8 cellular contexts compared by ENCODE assay signal in the genomic region with DNA sequence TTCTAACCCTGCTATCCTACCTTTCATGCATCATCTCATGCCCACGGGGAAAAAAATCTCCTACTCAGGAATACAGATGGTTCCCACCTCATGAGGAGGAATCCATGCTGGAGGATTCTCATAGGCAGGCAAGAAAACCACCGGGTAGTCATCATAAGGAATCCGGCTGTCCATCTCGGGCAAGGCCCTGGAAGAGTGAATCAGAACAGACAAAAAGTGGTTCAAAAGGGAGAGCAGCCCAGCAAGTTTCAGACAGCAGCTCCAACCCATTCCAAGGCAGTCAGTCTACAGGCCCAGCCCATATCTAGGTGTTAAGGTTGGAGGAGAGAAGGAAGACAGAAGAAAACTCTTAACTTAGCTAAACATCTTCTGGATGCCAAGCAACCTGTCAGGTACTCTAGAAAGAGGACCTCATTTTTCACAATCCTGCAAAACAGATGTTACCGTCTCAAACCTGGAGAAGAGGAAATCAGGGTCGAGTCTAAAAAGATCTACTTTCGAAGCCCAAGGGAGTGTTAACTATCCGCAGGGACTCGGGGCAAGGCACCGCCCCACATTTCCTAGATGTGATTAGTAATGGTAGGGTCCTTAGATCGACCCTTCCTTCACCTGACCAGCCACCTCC. TPM values are rescaled to one million over a fixed set of nuclear protein-coding genes. Genes with fewer than 3 reads are reported as not detected.
A peak's percentile ranks its signal among the peaks of the same experiment; 100 is the strongest.
DNase-seq lines count a peak whose midpoint lies in the region; ATAC-seq and TF ChIP-seq lines count a peak whose summit lies in the region.

No MANE protein-coding gene starts in this region.

- no peaks in the 10 kb centered on the region for H3K9me3 Mint-ChIP-seq in natural killer cell treated with Interleukin-12 subunit alpha and Interleukin-12 subunit beta and Interleukin-15 and Interleukin-18, amount 100 ng/mL, for 72 hours

- H3K4me1 Mint-ChIP-seq in natural killer cell treated with Interleukin-12 subunit alpha and Interleukin-12 subunit beta and Interleukin-15 and Interleukin-18, amount 100 ng/mL, for 72 hours (ENCODE audit: low read depth in 2 of 2): peaks cover 5 to 6% of the 10 kb centered on the region in 2 donors

- H3K27ac ChIP-seq in coronary artery: peak overlapping the region in 1 of 2 donors; percentile 84

- peaks cover 0 to 2% of the 10 kb centered on the region in 2 donors for H3K27me3 Mint-ChIP-seq in natural killer cell treated with Interleukin-12 subunit alpha and Interleukin-12 subunit beta and Interleukin-15 and Interleukin-18, amount 100 ng/mL, for 72 hours

- H3K27ac Mint-ChIP-seq in natural killer cell treated with Interleukin-12 subunit alpha and Interleukin-12 subunit beta and Interleukin-15 and Interleukin-18, amount 100 ng/mL, for 72 hours: peak overlapping the region; percentile 60 to 81

- H3K4me3 ChIP-seq in Jurkat, Clone E6-1 (ENCODE audit: low read length): peak overlapping the region; percentile 77
- H3K4me3 ChIP-seq in coronary artery: peak overlapping the region; percentile 71

- H3K36me3 Mint-ChIP-seq in natural killer cell treated with Interleukin-12 subunit alpha and Interleukin-12 subunit beta and Interleukin-15 and Interleukin-18, amount 100 ng/mL, for 72 hours: peaks cover 6% of the 10 kb centered on the region

- H3K4me3 Mint-ChIP-seq in natural killer cell treated with Interleukin-12 subunit alpha and Interleukin-12 subunit beta and Interleukin-15 and Interleukin-18, amount 100 ng/mL, for 72 hours: peak overlapping the region; percentile 84

- no peak for ATAC-seq in natural killer cell treated with Interleukin-12 subunit alpha and Interleukin-12 subunit beta and Interleukin-15 and Interleukin-18, amount 100 ng/mL, for 72 hours
- no peak for ATAC-seq in HG03108 (IDR thresholded peaks at IDR 0.05; ENCODE audit: unreplicated experiment)
- ATAC-seq in HG02970 (IDR thresholded peaks at IDR 0.05; ENCODE audit: low FRiP score, unreplicated experiment): no peak
- ATAC-seq in HG03139 (IDR thresholded peaks at IDR 0.05; ENCODE audit: unreplicated experiment): no peak

- TF ChIP-seq CTCF in coronary artery (IDR thresholded peaks at IDR 0.05): no peak

- peak; percentile 1 for DNase-seq in Daoy (ENCODE audit: low read depth)
- no peak for DNase-seq in Jurkat, Clone E6-1 (ENCODE audit: low read depth, low spot score)
- no peak for DNase-seq in coronary artery (ENCODE audit: low spot score)
- no peak for DNase-seq in natural killer cell treated with Interleukin-12 subunit alpha and Interleukin-12 subunit beta and Interleukin-15 and Interleukin-18, amount 100 ng/mL, for 72 hours (ENCODE audit: low spot score)
- no peak for DNase-seq in Kasumi-1 (lab: John Stamatoyannopoulos, UW)

RNA-seq across cellular contexts. Expression of a gene that starts 0.4 kb away (rescaled TPM):
- total RNA-seq in Daoy (2014; rRNA removed; shearing (Covaris generic)): 45.1 and 50.5 TPM in 2 replicates
- 85.0 TPM for polyA plus RNA-seq in Jurkat, Clone E6-1 (2012; ENCODE audit: insufficient read depth, insufficient read length)
- total RNA-seq in natural killer cell treated with Interleukin-12 subunit alpha and Interleukin-12 subunit beta and Interleukin-15 and Interleukin-18, amount 100 ng/mL, for 72 hours: 10 to 100 TPM; 27.9 to 28.3 TPM

RNA-seq across cellular contexts. Expression of a gene that starts 0.6 kb away (rescaled TPM):
- 53.5 and 59.6 TPM in 2 replicates for total RNA-seq in Daoy (2014; rRNA removed; shearing (Covaris generic))
- 32.3 TPM for polyA plus RNA-seq in Jurkat, Clone E6-1 (2012; ENCODE audit: insufficient read depth, insufficient read length)
- 10 to 100 TPM; 17.2 to 29.8 TPM for total RNA-seq in natural killer cell treated with Interleukin-12 subunit alpha and Interleukin-12 subunit beta and Interleukin-15 and Interleukin-18, amount 100 ng/mL, for 72 hours

RNA-seq across cellular contexts. Expression of a gene that starts 7.3 kb away (rescaled TPM):
- not detected in 2 replicates for total RNA-seq in Daoy (2014; rRNA removed; shearing (Covaris generic))
- not detected for polyA plus RNA-seq in Jurkat, Clone E6-1 (2012; ENCODE audit: insufficient read depth, insufficient read length)
- total RNA-seq in natural killer cell treated with Interleukin-12 subunit alpha and Interleukin-12 subunit beta and Interleukin-15 and Interleukin-18, amount 100 ng/mL, for 72 hours: not detected

RNA-seq across cellular contexts. Expression of a gene that starts 21.1 kb away (rescaled TPM):
- total RNA-seq in Daoy (2014; rRNA removed; shearing (Covaris generic)): not detected in 2 replicates
- not detected for polyA plus RNA-seq in Jurkat, Clone E6-1 (2012; ENCODE audit: insufficient read depth, insufficient read length)
- total RNA-seq in natural killer cell treated with Interleukin-12 subunit alpha and Interleukin-12 subunit beta and Interleukin-15 and Interleukin-18, amount 100 ng/mL, for 72 hours: not detected

RNA-seq across cellular contexts. Expression of a gene that starts 29.3 kb away (rescaled TPM):
- total RNA-seq in Daoy (2014; rRNA removed; shearing (Covaris generic)): not detected in 2 replicates
- not detected for polyA plus RNA-seq in Jurkat, Clone E6-1 (2012; ENCODE audit: insufficient read depth, insufficient read length)
- total RNA-seq in natural killer cell treated with Interleukin-12 subunit alpha and Interleukin-12 subunit beta and Interleukin-15 and Interleukin-18, amount 100 ng/mL, for 72 hours: under 1 TPM; 0.36 to 0.40 TPM
